ENCODE assay signal across 8 cellular contexts in genomic region chr3:129280183-129280582, GRCh38. TPM values are rescaled to one million over a fixed set of nuclear protein-coding genes. Genes with fewer than 3 reads are reported as not detected.
DNase-seq lines count a peak whose midpoint lies in the region; ATAC-seq and TF ChIP-seq lines count a peak whose summit lies in the region.

No MANE protein-coding gene starts in this region.

- H2BK120ac ChIP-seq in IMR-90 (ENCODE audit: low read depth, low read length): no peak overlapping the region

- no peak overlapping the region for H4K5ac ChIP-seq in IMR-90 (ENCODE audit: low read depth, low read length)

- peak overlapping the region in 8 of 10 donors; percentile 87 to 100 (median 98) for H3K27ac Mint-ChIP-seq in naive thymus-derived CD8-positive, alpha-beta T cell

- peaks cover 79% of the 10 kb centered on the region for H3K4me1 ChIP-seq in BLaER1
- peaks cover 7% of the 10 kb centered on the region; the same call in 1 of the 2 replicates for H3K4me1 ChIP-seq in IMR-90 (ENCODE audit: control insufficient read depth, insufficient read depth, low read length)

- H3K9me3 Mint-ChIP-seq in naive thymus-derived CD8-positive, alpha-beta T cell: no peaks in the 10 kb centered on the region

- H3K9me3 ChIP-seq in BLaER1 (no peaks in the 10 kb centered on the region), IMR-90 (ENCODE audit: control insufficient read depth, insufficient read depth, low read length) (no peaks in the 10 kb centered on the region)

- H4K20me1 ChIP-seq in BLaER1 (peaks cover 59% of the 10 kb centered on the region), IMR-90 (ENCODE audit: insufficient read depth, low read length) (peaks cover 10% of the 10 kb centered on the region; the same call in 1 of the 2 replicates)

- H3K9ac ChIP-seq in BLaER1: peak overlapping the region; percentile 98
- H3K9ac ChIP-seq in IMR-90 (ENCODE audit: low read depth, low read length): no peak overlapping the region

- no CpG with 5 or more reads among the region's 2 CpGs for WGBS in IMR-90 (ENCODE audit: extremely low coverage in 2 of 2, insufficient read length in 1 of 2), 2 experiments

- CTCF ChIA-PET in IMR-90 (lab: Yijun Ruan, JAX): interaction anchor here (1.7 kb wide), 1 partner anchor 36 kb away, joined by 6 read pairs; a partner anchor contains a TSS

- H3K4me1 Mint-ChIP-seq in naive thymus-derived CD8-positive, alpha-beta T cell: peaks cover 24 to 83% (median 59%) of the 10 kb centered on the region in 4 donors

- peaks cover 10 to 28% of the 10 kb centered on the region in 2 experiments for H3K79me1 ChIP-seq in IMR-90 (ENCODE audit: low read depth in 1 of 2, low read length in 2 of 2)

- intact Hi-C loops in IMR-90 (cut with micrococcal nuclease): no loop called here
- intact Hi-C loops in dorsolateral prefrontal cortex (cut with DNase I): no loop called here

- TF ChIP-seq RAD21 in IMR-90 (IDR thresholded peaks at IDR 0.05; ENCODE audit: low read length): no peak

- dilution Hi-C loops in IMR-90 (cut with HindIII; ENCODE audit: low sequenced_read_pairs, unreplicated experiment): no loop called here

- POLR2A ChIA-PET in IMR-90 (lab: Charles Lee; ENCODE audit: unreplicated experiment): no interaction called here
- POLR2A ChIA-PET in naive thymus-derived CD8-positive, alpha-beta T cell (lab: Charles Lee): interaction anchor here (0.9 to 5.0 kb wide), 8 partner anchors 13 to 401 kb away, joined by 3 to 151 read pairs (median 5); partner anchors contain the start of genes ACAD9, COPG1, IFT122 and MBD4

- H2BK20ac ChIP-seq in IMR-90 (ENCODE audit: low read depth, low read length): no peak overlapping the region

- H3K56ac ChIP-seq in IMR-90 (ENCODE audit: extremely low read depth, insufficient read depth, low read length): no peak overlapping the region

- no peak overlapping the region; the same call in 1 of the 2 replicates for H3K23ac ChIP-seq in IMR-90 (ENCODE audit: low read depth, low read length)

- ATAC-seq in IMR-90 (ENCODE audit: low read depth) (no peak), HG02759 (IDR thresholded peaks at IDR 0.05; ENCODE audit: unreplicated experiment) (no peak), HG02571 (IDR thresholded peaks at IDR 0.05; ENCODE audit: unreplicated experiment) (no peak)
- no peak for ATAC-seq in naive thymus-derived CD8-positive, alpha-beta T cell

- H2BK5ac ChIP-seq in IMR-90 (ENCODE audit: low read depth, low read length, poor library complexity, severe bottlenecking): no peak overlapping the region

- H2AK5ac ChIP-seq in IMR-90 (ENCODE audit: low read depth, low read length): no peak overlapping the region

- no peak overlapping the region for H4K91ac ChIP-seq in IMR-90 (ENCODE audit: insufficient read depth, low read depth, low read length)

- H3K4ac ChIP-seq in IMR-90 (ENCODE audit: low read depth, low read length): no peak overlapping the region

- H2AFZ ChIP-seq in IMR-90 (replicated peaks; ENCODE audit: low read length, poor library complexity): no peak overlapping the region

- in situ Hi-C loops in IMR-90 (cut with MboI; ENCODE audit: low sequenced_read_pairs): no loop called here

- H3K27me3 ChIP-seq in BLaER1: no peaks in the 10 kb centered on the region
- no peaks in the 10 kb centered on the region for H3K27me3 ChIP-seq in IMR-90 (ENCODE audit: control insufficient read depth, insufficient read depth, low read length)
- no peaks in the 10 kb centered on the region for H3K27me3 ChIP-seq in dorsolateral prefrontal cortex

- H3K9me1 ChIP-seq in IMR-90 (ENCODE audit: insufficient read depth, low read length): peaks cover 6% of the 10 kb centered on the region; the same call in 1 of the 2 replicates

- no peak overlapping the region for H2AK9ac ChIP-seq in IMR-90 (replicated peaks; ENCODE audit: low read depth, low read length, poor library complexity)

- H3K27ac ChIP-seq in BLaER1 (peak overlapping the region; percentile 99), IMR-90 (ENCODE audit: insufficient read depth, low read length) (no peak overlapping the region), dorsolateral prefrontal cortex (peak overlapping the region in 7 of 59 donors; percentile 50 to 96 (median 91))

- peak overlapping the region; percentile 89 to 99 (median 98) for H3K4me3 Mint-ChIP-seq in naive thymus-derived CD8-positive, alpha-beta T cell

- TF ChIP-seq POLR2A in IMR-90 (IDR thresholded peaks at IDR 0.05; ENCODE audit: low read depth, low read length): no peak

- no peak for TF ChIP-seq CTCF in IMR-90 (conservative IDR thresholded peaks at IDR 0.05; ENCODE audit: low read depth, low read length)
- no peak for TF ChIP-seq CTCF in dorsolateral prefrontal cortex (IDR thresholded peaks at IDR 0.05 in 54 of 56, conservative IDR thresholded peaks at IDR 0.05 in 2 of 56; ENCODE audit: low read depth in 1 of 56, partially characterized antibody in 56 of 56)

- H3K14ac ChIP-seq in IMR-90 (replicated peaks; ENCODE audit: low read depth, low read length): no peak overlapping the region

- H4K8ac ChIP-seq in IMR-90 (ENCODE audit: low read depth in 2 of 2, low read length in 2 of 2): no peak overlapping the region; a peak in 1 of 4 replicates

- no peak overlapping the region for H3K18ac ChIP-seq in IMR-90 (ENCODE audit: low read depth, low read length)

- H3K36me3 ChIP-seq in BLaER1: peaks cover 34% of the 10 kb centered on the region
- H3K36me3 ChIP-seq in IMR-90 (ENCODE audit: control insufficient read depth, insufficient read depth, low read length): peaks cover 17% of the 10 kb centered on the region

- no peaks in the 10 kb centered on the region for H3K27me3 Mint-ChIP-seq in naive thymus-derived CD8-positive, alpha-beta T cell

- BruUV-seq in IMR-90 (replicated peaks; lab: Mats Ljungman, UMichigan): no TSS peak

- H3K36me3 Mint-ChIP-seq in naive thymus-derived CD8-positive, alpha-beta T cell: peaks cover 3 to 65% (median 4%) of the 10 kb centered on the region in 3 donors

- H2BK15ac ChIP-seq in IMR-90 (ENCODE audit: low read depth, low read length): no peak overlapping the region

- DNase-seq in IMR-90: no peak
- no peak for DNase-seq in dorsolateral prefrontal cortex
- no peak for DNase-seq in naive thymus-derived CD8-positive, alpha-beta T cell
- DNase-seq in KG1 (lab: John Stamatoyannopoulos, UW): no peak
- no peak for DNase-seq in NCI-H2107 (lab: John Stamatoyannopoulos, UW)

- peak overlapping the region; percentile 99 for H3K4me2 ChIP-seq in BLaER1
- peak overlapping the region; percentile 97 for H3K4me2 ChIP-seq in IMR-90 (ENCODE audit: low read depth, low read length)

- H3K4me3 ChIP-seq in BLaER1 (peak overlapping the region; percentile 93), IMR-90 (ENCODE audit: insufficient read depth, low read depth, low read length) (no peak overlapping the region), dorsolateral prefrontal cortex (peak overlapping the region in 53 of 59 donors; percentile 50 to 97 (median 89))

TF ChIP-seq in IMR-90, 13 proteins besides CTCF, POLR2A, EP300 and RAD21:
- TF ChIP-seq CHD1 (IDR thresholded peaks at IDR 0.05; ENCODE audit: low read depth, low read length): no peak

RNA-seq across cellular contexts. Expression of gene HMCES, which starts 1.5 kb away (rescaled TPM):
- 25.8 and 26.0 TPM in 2 replicates for total RNA-seq in IMR-90 (2012; rRNA removed)
- polyA plus RNA-seq in IMR-90 (2012; rRNA removed): 25.9 and 30.5 TPM in 2 replicates
- 16.8 and 25.4 TPM in 2 replicates for polyA plus RNA-seq in IMR-90 (2012; cell fraction: cytosol; rRNA removed)
- polyA plus RNA-seq in IMR-90 (2012; cell fraction: nucleus; rRNA removed; ENCODE audit: low replicate concordance): 11.2 and 17.5 TPM in 2 replicates
- 10 to 100 TPM; 31.9 to 85.5 (median 48.3) TPM for total RNA-seq in dorsolateral prefrontal cortex
- 10 to 100 TPM; 54.5 to 62.2 TPM for total RNA-seq in naive thymus-derived CD8-positive, alpha-beta T cell
- 100 to 1,000 TPM in 1 of 3 donors, 10 to 100 TPM in 2; 82.2 to 112 (median 83.9) TPM for polyA plus RNA-seq in naive thymus-derived CD8-positive, alpha-beta T cell

RNA-seq across cellular contexts. Expression of gene COPG1, which starts 30.8 kb away (rescaled TPM):
- 440 and 446 TPM in 2 replicates for total RNA-seq in IMR-90 (2012; rRNA removed)
- 179 and 203 TPM in 2 replicates for polyA plus RNA-seq in IMR-90 (2012; rRNA removed)
- 129 and 134 TPM in 2 replicates for polyA plus RNA-seq in IMR-90 (2012; cell fraction: cytosol; rRNA removed)
- polyA plus RNA-seq in IMR-90 (2012; cell fraction: nucleus; rRNA removed; ENCODE audit: low replicate concordance): 177 and 240 TPM in 2 replicates
- total RNA-seq in dorsolateral prefrontal cortex: 100 to 1,000 TPM in 108 of 120 experiments, 10 to 100 TPM in 12; 64.7 to 179 (median 137) TPM
- 100 to 1,000 TPM; 106 to 113 TPM for total RNA-seq in naive thymus-derived CD8-positive, alpha-beta T cell
- 10 to 100 TPM; 54.0 to 75.5 (median 58.5) TPM for polyA plus RNA-seq in naive thymus-derived CD8-positive, alpha-beta T cell
